Comparison of ENCODE assay signal across 15 cellular contexts in genomic region chr1:172770081-172770480, GRCh38.
"Had no signal": no experiment of that assay in that cellular context is flagged by ENCODE, and none has a peak within 500 bp of the region (broad histone marks: within the 10 kb centered on the region; RNA-seq: fewer than 3 reads in every experiment).

No MANE protein-coding gene starts in this region.

- ATAC-seq: activated naive CD8-positive, alpha-beta T cell treated with anti-CD3 and anti-CD28 coated beads, Interleukin-2, amount 50 U/mL, for 24 hours; left lobe of liver; naive thymus-derived CD8-positive, alpha-beta T cell had no signal

- H3K27ac Mint-ChIP-seq: activated CD4-positive, alpha-beta T cell treated with anti-CD3 and anti-CD28 coated beads, Interleukin-2, amount 10 ng/mL, durations not matched to agents 7 days and 5 days; activated naive CD8-positive, alpha-beta T cell treated with anti-CD3 and anti-CD28 coated beads, Interleukin-2, amount 50 U/mL, for 24 hours; activated T-helper 1 cell treated with anti-CD3 and anti-CD28 coated beads, Interleukin-12 subunit alpha, Interleukin-12 subunit beta, Interleukin-2, Interleukin-4 antibody, amounts not matched to agents 30 ng/mL and 10 ng/mL and 1 ng/mL, durations not matched to agents 14 hours and 24 hours and 36 hours had no signal

- H3K27me3 Mint-ChIP-seq: naive thymus-derived CD8-positive, alpha-beta T cell had no signal

- H3K27me3 ChIP-seq: pancreas, sigmoid colon, spleen had no signal

- H3K4me1 ChIP-seq: pancreas, sigmoid colon had no signal

- H3K9me3 Mint-ChIP-seq: activated CD4-positive, alpha-beta T cell treated with anti-CD3 and anti-CD28 coated beads, Interleukin-2, amount 10 ng/mL, durations not matched to agents 7 days and 5 days; activated naive CD8-positive, alpha-beta T cell treated with anti-CD3 and anti-CD28 coated beads, Interleukin-2, amount 50 U/mL, for 24 hours; activated T-helper 1 cell treated with anti-CD3 and anti-CD28 coated beads, Interleukin-12 subunit alpha, Interleukin-12 subunit beta, Interleukin-2, Interleukin-4 antibody, amounts not matched to agents 30 ng/mL and 10 ng/mL and 1 ng/mL, durations not matched to agents 14 hours and 24 hours and 36 hours; naive thymus-derived CD8-positive, alpha-beta T cell had no signal

- H3K4me3 Mint-ChIP-seq: activated CD4-positive, alpha-beta T cell treated with anti-CD3 and anti-CD28 coated beads, Interleukin-2, amount 10 ng/mL, durations not matched to agents 7 days and 5 days; activated naive CD8-positive, alpha-beta T cell treated with anti-CD3 and anti-CD28 coated beads, Interleukin-2, amount 50 U/mL, for 24 hours; activated T-helper 1 cell treated with anti-CD3 and anti-CD28 coated beads, Interleukin-12 subunit alpha, Interleukin-12 subunit beta, Interleukin-2, Interleukin-4 antibody, amounts not matched to agents 30 ng/mL and 10 ng/mL and 1 ng/mL, durations not matched to agents 14 hours and 24 hours and 36 hours; naive thymus-derived CD8-positive, alpha-beta T cell had no signal

- H3K36me3 ChIP-seq: pancreas, sigmoid colon, spleen had no signal

- H3K27ac ChIP-seq: pancreas, sigmoid colon, spleen had no signal

- DNase-seq: activated CD4-positive, alpha-beta T cell treated with anti-CD3 and anti-CD28 coated beads, Interleukin-2, amount 10 ng/mL, durations not matched to agents 7 days and 5 days; activated naive CD4-positive, alpha-beta T cell; activated naive CD8-positive, alpha-beta T cell treated with anti-CD3 and anti-CD28 coated beads, Interleukin-2, amount 50 U/mL, for 24 hours; aorta; erythroblast; islet precursor cell; mammary epithelial cell; naive thymus-derived CD8-positive, alpha-beta T cell; pancreas; sigmoid colon; spleen; stimulated activated CD4-positive, alpha-beta T cell treated with anti-CD3 and anti-CD28 coated beads, Interleukin-1b, Interleukin-23, amount 100 ng/mL, for 48 hours; T-helper 2 cell had no signal

- H3K9me3 ChIP-seq: pancreas, sigmoid colon, spleen had no signal

- H3K4me1 Mint-ChIP-seq: activated CD4-positive, alpha-beta T cell treated with anti-CD3 and anti-CD28 coated beads, Interleukin-2, amount 10 ng/mL, durations not matched to agents 7 days and 5 days had no signal

- H3K4me3 ChIP-seq: pancreas, sigmoid colon, spleen had no signal
